ENCODE assay signal across 1 cellular context in the genomic region with DNA sequence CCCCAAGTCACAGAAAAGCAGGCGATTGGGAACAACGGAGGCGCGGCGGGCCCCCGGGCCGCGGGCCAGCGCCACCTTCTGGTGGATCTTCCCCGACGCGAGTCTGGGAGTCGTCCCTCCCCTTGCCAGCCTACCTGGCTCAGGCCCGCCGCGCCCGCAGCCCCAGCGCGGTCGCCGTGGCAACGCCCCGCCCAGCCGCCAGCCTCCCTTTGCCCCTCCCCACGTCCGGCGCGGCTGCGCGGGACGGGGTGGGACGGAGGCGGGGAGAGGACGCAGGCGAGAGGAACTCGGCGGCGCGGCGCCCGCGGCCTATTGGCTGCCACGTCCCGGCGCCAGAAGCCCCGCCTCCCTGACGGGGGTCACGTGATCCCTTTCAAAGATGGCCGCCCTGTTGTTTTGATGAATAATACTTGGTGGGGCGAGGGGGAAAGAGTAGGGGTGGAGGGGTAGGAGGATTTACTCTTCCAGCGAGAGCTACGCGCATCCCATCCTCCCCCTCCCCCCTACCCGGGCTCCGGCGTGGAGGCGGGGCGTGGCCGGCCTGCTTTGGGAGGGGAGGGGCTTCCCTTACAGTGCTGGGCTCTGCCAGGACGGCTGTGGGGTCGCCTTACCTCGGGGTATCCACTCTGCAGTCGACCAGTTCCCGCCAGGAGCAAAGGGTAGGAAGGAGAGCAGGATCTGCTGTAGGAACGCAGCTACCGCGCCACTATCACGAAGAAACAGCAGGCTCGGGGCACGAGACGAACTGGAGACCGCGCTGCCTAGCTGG.
TF ChIP-seq lines count a peak whose summit lies in the region.

TSS of gene UBE4B (plus strand) at position 369 of the 769 bp plus-strand sequence. CDS start 713 bp downstream, outside the sequence.

TF ChIP-seq in K562, 482 proteins besides CTCF, POLR2A, EP300 and RAD21 (continued from another document and continues in another):
- peak in 1 of 2 experiments; percentile 69; a peak in 3 of 4 replicates for TF ChIP-seq TEAD1 (CRISPR knock-in tag; IDR thresholded peaks at IDR 0.05)
- peak; percentile 64; the same call in 1 of the 2 replicates for TF ChIP-seq FOSL1 (tag; conservative IDR thresholded peaks at IDR 0.05)
- TF ChIP-seq ZNF12 (CRISPR knock-in tag; IDR thresholded peaks at IDR 0.05): no peak
- TF ChIP-seq HSF4 (CRISPR knock-in tag; IDR thresholded peaks at IDR 0.05; ENCODE audit: borderline replicate concordance): no peak
- no peak for TF ChIP-seq STAT5B (CRISPR knock-in tag; IDR thresholded peaks at IDR 0.05)
- TF ChIP-seq SP2 (IDR thresholded peaks at IDR 0.05; ENCODE audit: extremely low read depth, low read depth, low read length, poor library complexity, severe bottlenecking): no peak
- TF ChIP-seq CLOCK (CRISPR knock-in tag; IDR thresholded peaks at IDR 0.05; ENCODE audit: borderline replicate concordance): no peak
- peak; percentile 53; the same call in 1 of the 2 replicates for TF ChIP-seq SMARCE1 (IDR thresholded peaks at IDR 0.05)
- no peak for TF ChIP-seq ZNF408 (CRISPR knock-in tag; IDR thresholded peaks at IDR 0.05; ENCODE audit: low read depth)
- peak; percentile 59 for TF ChIP-seq HNRNPLL (IDR thresholded peaks at IDR 0.05; ENCODE audit: low read depth, low read length, poor library complexity, severe bottlenecking)
- peak; percentile 35; the same call in 1 of the 2 replicates for TF ChIP-seq MBD2 (IDR thresholded peaks at IDR 0.05; ENCODE audit: borderline replicate concordance, low read depth)
- peak; percentile 73 for TF ChIP-seq POLR2H (tag; IDR thresholded peaks at IDR 0.05; ENCODE audit: low read depth)
- TF ChIP-seq SREBF2 (CRISPR knock-in tag; IDR thresholded peaks at IDR 0.05): no peak
- TF ChIP-seq, protein P1, sequence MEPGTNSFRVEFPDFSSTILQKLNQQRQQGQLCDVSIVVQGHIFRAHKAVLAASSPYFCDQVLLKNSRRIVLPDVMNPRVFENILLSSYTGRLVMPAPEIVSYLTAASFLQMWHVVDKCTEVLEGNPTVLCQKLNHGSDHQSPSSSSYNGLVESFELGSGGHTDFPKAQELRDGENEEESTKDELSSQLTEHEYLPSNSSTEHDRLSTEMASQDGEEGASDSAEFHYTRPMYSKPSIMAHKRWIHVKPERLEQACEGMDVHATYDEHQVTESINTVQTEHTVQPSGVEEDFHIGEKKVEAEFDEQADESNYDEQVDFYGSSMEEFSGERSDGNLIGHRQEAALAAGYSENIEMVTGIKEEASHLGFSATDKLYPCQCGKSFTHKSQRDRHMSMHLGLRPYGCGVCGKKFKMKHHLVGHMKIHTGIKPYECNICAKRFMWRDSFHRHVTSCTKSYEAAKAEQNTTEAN (CRISPR knock-in tag; IDR thresholded peaks at IDR 0.05): no peak
- no peak for TF ChIP-seq REST (CRISPR knock-in tag; IDR thresholded peaks at IDR 0.05; ENCODE audit: low read depth)
- no peak for TF ChIP-seq SRSF7 (optimal IDR thresholded peaks at IDR 0.05; ENCODE audit: low read depth, low read length)
- peak; percentile 12; the same call in 1 of the 2 replicates for TF ChIP-seq ZC3H4 (CRISPR knock-in tag; IDR thresholded peaks at IDR 0.05; ENCODE audit: borderline replicate concordance)
- TF ChIP-seq ZNF232 (CRISPR knock-in tag; IDR thresholded peaks at IDR 0.05): no peak
- TF ChIP-seq, protein P2, sequence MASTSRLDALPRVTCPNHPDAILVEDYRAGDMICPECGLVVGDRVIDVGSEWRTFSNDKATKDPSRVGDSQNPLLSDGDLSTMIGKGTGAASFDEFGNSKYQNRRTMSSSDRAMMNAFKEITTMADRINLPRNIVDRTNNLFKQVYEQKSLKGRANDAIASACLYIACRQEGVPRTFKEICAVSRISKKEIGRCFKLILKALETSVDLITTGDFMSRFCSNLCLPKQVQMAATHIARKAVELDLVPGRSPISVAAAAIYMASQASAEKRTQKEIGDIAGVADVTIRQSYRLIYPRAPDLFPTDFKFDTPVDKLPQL (IDR thresholded peaks at IDR 0.05; ENCODE audit: extremely low read depth, insufficient read length): no peak
- no peak for TF ChIP-seq MYBL2 (IDR thresholded peaks at IDR 0.05; ENCODE audit: low read depth)
- no peak for TF ChIP-seq MYBL2 (CRISPR knock-in tag; IDR thresholded peaks at IDR 0.05; ENCODE audit: borderline replicate concordance)
- TF ChIP-seq E4F1 (CRISPR knock-in tag; IDR thresholded peaks at IDR 0.05; ENCODE audit: borderline replicate concordance): no peak
- no peak for TF ChIP-seq ZNF354B (CRISPR knock-in tag; IDR thresholded peaks at IDR 0.05)
- no peak; the same call in 1 of the 2 replicates for TF ChIP-seq SMARCC2 (IDR thresholded peaks at IDR 0.05; ENCODE audit: low read depth)
- TF ChIP-seq ZNF407 (IDR thresholded peaks at IDR 0.05; ENCODE audit: low read depth): no peak
- TF ChIP-seq ASH1L (IDR thresholded peaks at IDR 0.05; ENCODE audit: borderline replicate concordance, low read depth, partially characterized antibody): no peak
- TF ChIP-seq PTBP1 (IDR thresholded peaks at IDR 0.05; ENCODE audit: low read depth, low read length): peak; percentile 60; the same call in 1 of the 2 replicates
- no peak for TF ChIP-seq TCFL5 (CRISPR knock-in tag; conservative IDR thresholded peaks at IDR 0.05)
- 0 out of 2 replicates have a peak, but pooled peaks have one; percentile 16 for TF ChIP-seq MYC (IDR thresholded peaks at IDR 0.05; ENCODE audit: low read depth, low read length)
- TF ChIP-seq MYC (CRISPR knock-in tag; IDR thresholded peaks at IDR 0.05; ENCODE audit: borderline replicate concordance, low read depth): peak; percentile 36; the same call in 1 of the 2 replicates
- TF ChIP-seq, protein P3, sequence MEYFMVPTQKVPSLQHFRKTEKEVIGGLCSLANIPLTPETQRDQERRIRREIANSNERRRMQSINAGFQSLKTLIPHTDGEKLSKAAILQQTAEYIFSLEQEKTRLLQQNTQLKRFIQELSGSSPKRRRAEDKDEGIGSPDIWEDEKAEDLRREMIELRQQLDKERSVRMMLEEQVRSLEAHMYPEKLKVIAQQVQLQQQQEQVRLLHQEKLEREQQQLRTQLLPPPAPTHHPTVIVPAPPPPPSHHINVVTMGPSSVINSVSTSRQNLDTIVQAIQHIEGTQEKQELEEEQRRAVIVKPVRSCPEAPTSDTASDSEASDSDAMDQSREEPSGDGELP (CRISPR knock-in tag; IDR thresholded peaks at IDR 0.05; ENCODE audit: borderline replicate concordance): peak; percentile 47
- TF ChIP-seq MAFF (IDR thresholded peaks at IDR 0.05; ENCODE audit: low read length): no peak
- TF ChIP-seq SRSF1 (IDR thresholded peaks at IDR 0.05; ENCODE audit: low read depth, low read length): no peak
- TF ChIP-seq PHTF2 (CRISPR knock-in tag; IDR thresholded peaks at IDR 0.05): no peak
- peak; percentile 50 for TF ChIP-seq ARID1B (IDR thresholded peaks at IDR 0.05)
